In the genomic region with DNA sequence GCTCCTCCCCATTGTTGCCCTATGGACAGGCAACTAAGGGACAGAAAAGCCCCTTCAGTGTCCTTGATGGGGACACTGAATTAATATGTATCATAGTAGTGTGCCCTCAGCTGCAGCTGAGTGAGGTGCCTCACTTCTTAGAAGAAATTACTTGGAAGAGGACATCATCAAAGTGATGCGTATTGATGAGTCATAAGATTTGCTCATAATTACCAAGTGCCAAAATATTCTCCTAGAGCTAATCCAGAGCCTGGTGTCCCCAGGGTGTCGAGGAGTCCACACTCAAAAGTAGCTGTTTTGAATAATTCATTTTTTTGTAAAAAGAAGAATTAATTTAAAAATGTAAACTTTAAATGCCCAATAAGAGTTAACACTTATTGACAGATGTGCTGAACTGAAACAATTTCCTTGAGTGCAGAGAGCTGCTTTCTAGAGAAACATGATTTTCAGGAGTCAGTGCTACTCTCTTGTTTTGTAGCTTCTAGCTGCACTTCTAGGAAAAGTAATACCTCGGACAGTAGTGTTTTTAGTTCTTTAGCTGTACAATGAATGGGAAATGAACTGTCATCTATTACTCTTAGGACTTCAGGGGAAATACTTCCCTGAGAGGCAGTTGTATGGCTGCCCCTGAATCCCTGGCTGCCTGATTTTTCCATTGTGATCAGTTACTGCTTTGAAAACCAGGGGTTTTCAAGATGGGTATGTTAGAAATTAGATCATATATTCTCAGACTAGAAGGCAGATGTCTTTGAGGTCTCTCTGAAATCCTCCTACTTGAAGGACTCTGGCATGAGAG, we compare ENCODE assay signal across 23 cellular contexts.
DNase-seq lines count a peak whose midpoint lies in the region; ATAC-seq, FAIRE-seq and TF ChIP-seq lines count a peak whose summit lies in the region.
"Had no signal": no experiment of that assay in that cellular context is flagged by ENCODE, and none has a peak within 500 bp of the region (broad histone marks: within the 10 kb centered on the region; RNA-seq: fewer than 3 reads in every experiment).

No MANE protein-coding gene starts in this region.

- H3K27me3 ChIP-seq in left ventricle myocardium inferior (ENCODE audit: low read depth), result no peaks in the 10 kb centered on the region
- no peaks in the 10 kb centered on the region for H3K27me3 ChIP-seq in bronchial epithelial cell (ENCODE audit: control insufficient read depth, insufficient read depth, low read length)
- H3K27me3 ChIP-seq in foreskin keratinocyte, result no peaks in the 10 kb centered on the region
- no peaks in the 10 kb centered on the region for H3K27me3 ChIP-seq in CD8-positive, alpha-beta memory T cell (ENCODE audit: insufficient read depth, low read length, poor library complexity, severe bottlenecking)
- H3K27me3 ChIP-seq: tibial nerve had no signal

- H3K36me3 Mint-ChIP-seq in CD8-positive, alpha-beta memory T cell, result no peaks in the 10 kb centered on the region
- H3K36me3 Mint-ChIP-seq: activated naive CD4-positive, alpha-beta T cell treated with anti-CD3 and anti-CD28 coated beads, Interleukin-2, amount 10 ng/mL, durations not matched to agents 7 days and 5 days; CD14-positive monocyte had no signal

- no peaks in the 10 kb centered on the region for H3K27me3 Mint-ChIP-seq in CD8-positive, alpha-beta memory T cell
- H3K27me3 Mint-ChIP-seq: activated B cell treated with CpG ODN at 0.5 μM for 24 hours; activated CD4-positive, alpha-beta memory T cell treated with anti-CD3 and anti-CD28 coated beads, Interleukin-2, amount 10 ng/mL, durations not matched to agents 7 days and 5 days; activated naive CD4-positive, alpha-beta T cell treated with anti-CD3 and anti-CD28 coated beads, Interleukin-2, amount 10 ng/mL, durations not matched to agents 7 days and 5 days had no signal

- H3K36me3 ChIP-seq in left ventricle myocardium inferior (no peaks in the 10 kb centered on the region), bronchial epithelial cell (ENCODE audit: control insufficient read depth, insufficient read depth, low read length) (no peaks in the 10 kb centered on the region)
- no peaks in the 10 kb centered on the region for H3K36me3 ChIP-seq in CD8-positive, alpha-beta memory T cell (ENCODE audit: insufficient read depth, low read length)
- H3K36me3 ChIP-seq: left lung, tibial nerve had no signal

- no peaks in the 10 kb centered on the region for H3K4me1 Mint-ChIP-seq in CD8-positive, alpha-beta memory T cell
- H3K4me1 Mint-ChIP-seq: activated B cell treated with CpG ODN at 0.5 μM for 24 hours; activated CD4-positive, alpha-beta memory T cell treated with anti-CD3 and anti-CD28 coated beads, Interleukin-2, amount 10 ng/mL, durations not matched to agents 7 days and 5 days; activated naive CD4-positive, alpha-beta T cell treated with anti-CD3 and anti-CD28 coated beads, Interleukin-2, amount 10 ng/mL, durations not matched to agents 7 days and 5 days had no signal

- no peaks in the 10 kb centered on the region for H3K9me3 ChIP-seq in left ventricle myocardium inferior (replicated peaks)
- no peaks in the 10 kb centered on the region for H3K9me3 ChIP-seq in CD8-positive, alpha-beta memory T cell (ENCODE audit: low read length)
- H3K9me3 ChIP-seq: left lung, tibial nerve had no signal

- H3K9me3 Mint-ChIP-seq in CD8-positive, alpha-beta memory T cell, result peaks cover 0 to 7% (median 4%) of the 10 kb centered on the region in 5 donors
- H3K9me3 Mint-ChIP-seq: activated B cell treated with CpG ODN at 0.5 μM for 24 hours; activated CD4-positive, alpha-beta memory T cell treated with anti-CD3 and anti-CD28 coated beads, Interleukin-2, amount 10 ng/mL, durations not matched to agents 7 days and 5 days had no signal

- ATAC-seq in Right ventricle myocardium superior (ENCODE audit: poor library complexity), result no peak
- peak; percentile 65 for ATAC-seq in foreskin keratinocyte
- no peak for ATAC-seq in GM18520 (IDR thresholded peaks at IDR 0.05; ENCODE audit: unreplicated experiment)
- ATAC-seq: esophagus mucosa, left lung had no signal

- no peak for FAIRE-seq in bronchial epithelial cell (lab: Jason Lieb, UNC)

- CTCF ChIA-PET in CD8-positive, alpha-beta memory T cell (lab: Charles Lee), result interaction anchor here (1.5 kb wide), 1 partner anchor 10 kb away, joined by 3 read pairs; no protein-coding TSS in a partner anchor

- no peak overlapping the region for H3K27ac Mint-ChIP-seq in CD8-positive, alpha-beta memory T cell
- H3K27ac Mint-ChIP-seq: activated B cell treated with CpG ODN at 0.5 μM for 24 hours; activated CD4-positive, alpha-beta memory T cell treated with anti-CD3 and anti-CD28 coated beads, Interleukin-2, amount 10 ng/mL, durations not matched to agents 7 days and 5 days; activated naive CD4-positive, alpha-beta T cell treated with anti-CD3 and anti-CD28 coated beads, Interleukin-2, amount 10 ng/mL, durations not matched to agents 7 days and 5 days; CD14-positive monocyte; T-helper 1 cell treated with Interleukin-12 subunit alpha and Interleukin-12 subunit beta and Interleukin-4 antibody, amounts not matched to agents 30 μg/mL and 1 μg/mL, for 36 hours had no signal

- POLR2A ChIA-PET in CD8-positive, alpha-beta memory T cell (lab: Charles Lee), result no interaction called here

- H3K4me1 ChIP-seq in left ventricle myocardium inferior, result peaks cover 22% of the 10 kb centered on the region
- peaks cover 28% of the 10 kb centered on the region for H3K4me1 ChIP-seq in foreskin keratinocyte
- no peaks in the 10 kb centered on the region for H3K4me1 ChIP-seq in CD8-positive, alpha-beta memory T cell (ENCODE audit: insufficient read depth, low read length)
- H3K4me1 ChIP-seq: left lung had no signal

- H3K4me3 Mint-ChIP-seq in CD8-positive, alpha-beta memory T cell, result no peak overlapping the region
- H3K4me3 Mint-ChIP-seq: activated B cell treated with CpG ODN at 0.5 μM for 24 hours; activated CD4-positive, alpha-beta memory T cell treated with anti-CD3 and anti-CD28 coated beads, Interleukin-2, amount 10 ng/mL, durations not matched to agents 7 days and 5 days; activated naive CD4-positive, alpha-beta T cell treated with anti-CD3 and anti-CD28 coated beads, Interleukin-2, amount 10 ng/mL, durations not matched to agents 7 days and 5 days; T-helper 1 cell treated with Interleukin-12 subunit alpha and Interleukin-12 subunit beta and Interleukin-4 antibody, amounts not matched to agents 30 μg/mL and 1 μg/mL, for 36 hours had no signal

- no peak for DNase-seq in left ventricle myocardium inferior
- DNase-seq in Right ventricle myocardium superior, result no peak
- peak; percentile 75 for DNase-seq in bronchial epithelial cell (ENCODE audit: low read depth)
- peak; percentile 16 to 66 for DNase-seq in foreskin keratinocyte
- no peak for DNase-seq in CD8-positive, alpha-beta memory T cell
- DNase-seq in NK-92 treated with Interleukin-12 subunit alpha and Interleukin-12 subunit beta, amount 100 ng/mL, for 24 hours (lab: John Stamatoyannopoulos, UW), result no peak
- no peak for DNase-seq in OCI-M2 (lab: John Stamatoyannopoulos, UW; ENCODE audit: unreplicated experiment)
- DNase-seq: activated B cell treated with CpG ODN at 0.5 μM for 24 hours; activated CD4-positive, alpha-beta memory T cell treated with anti-CD3 and anti-CD28 coated beads, Interleukin-2, amount 10 ng/mL, durations not matched to agents 7 days and 5 days; activated naive CD4-positive, alpha-beta T cell treated with anti-CD3 and anti-CD28 coated beads, Interleukin-2, amount 10 ng/mL, durations not matched to agents 7 days and 5 days; activated T-cell treated with anti-CD3 and anti-CD28 coated beads, Interleukin-2, amount 50 U/mL, for 1 hour; left lung; MM.1S; NCI-H187; NCI-H510A; retina; SIG-M5; stimulated activated naive CD4-positive, alpha-beta T cell had no signal

- H3K4me3 ChIP-seq in left ventricle myocardium inferior (no peak overlapping the region), bronchial epithelial cell (ENCODE audit: low read depth, low read length) (no peak overlapping the region)
- H3K4me3 ChIP-seq in CD8-positive, alpha-beta memory T cell (ENCODE audit: low read length), result no peak overlapping the region
- H3K4me3 ChIP-seq: left lung, tibial nerve had no signal

- TF ChIP-seq CTCF in left ventricle myocardium inferior (IDR thresholded peaks at IDR 0.05; ENCODE audit: borderline replicate concordance) (no peak), bronchial epithelial cell (IDR thresholded peaks at IDR 0.05; ENCODE audit: insufficient read depth, low read length, severe bottlenecking) (no peak), foreskin keratinocyte (conservative IDR thresholded peaks at IDR 0.05) (no peak)

- peak overlapping the region; percentile 62 for H3K27ac ChIP-seq in left ventricle myocardium inferior (replicated peaks)
- no peak overlapping the region for H3K27ac ChIP-seq in foreskin keratinocyte
- H3K27ac ChIP-seq in CD8-positive, alpha-beta memory T cell (ENCODE audit: low read depth, low read length), result no peak overlapping the region
- H3K27ac ChIP-seq: left lung had no signal

- intact Hi-C loops in left ventricle myocardium inferior (cut with micrococcal nuclease) (no loop called here), Right ventricle myocardium superior (cut with DNase I) (no loop called here)

Comparison
In these comparisons a context has a peak if more than half of its experiments do, and no peak if none do; other contexts are left out.
1. DNase-seq: peak in bronchial epithelial cell (single experiment) and foreskin keratinocyte (2 of 2); none in left ventricle myocardium inferior (single experiment), Right ventricle myocardium superior (single experiment), CD8-positive, alpha-beta memory T cell (0 of 5), NK-92 treated with Interleukin-12 subunit alpha and Interleukin-12 subunit beta, amount 100 ng/mL, for 24 hours (single experiment) and OCI-M2 (single experiment).